Comparison of ENCODE assay signal across 8 cellular contexts in the genomic region with DNA sequence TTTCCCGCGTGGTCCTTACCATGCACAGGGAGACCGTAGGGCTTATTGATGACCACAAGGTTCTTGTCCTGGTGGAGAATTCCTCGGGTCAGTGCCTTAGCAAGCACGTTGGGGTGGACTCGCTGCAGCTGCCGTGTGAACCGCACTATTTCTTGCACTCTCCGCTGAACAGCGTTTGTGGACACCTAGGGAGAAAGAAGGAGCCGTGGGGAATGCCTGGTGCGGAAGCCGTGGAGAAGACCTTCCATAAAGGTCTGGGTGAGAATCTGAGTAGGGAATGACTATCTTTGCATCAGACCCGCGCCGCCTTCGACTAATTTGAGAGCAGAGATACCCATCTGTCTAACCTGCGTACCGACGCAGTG. TPM values are rescaled to one million over a fixed set of nuclear protein-coding genes. Genes with fewer than 3 reads are reported as not detected.
DNase-seq lines count a peak whose midpoint lies in the region; ATAC-seq and FAIRE-seq lines count a peak whose summit lies in the region.

No MANE protein-coding gene starts in this region.

- peaks cover 44% of the 10 kb centered on the region for H3K36me3 Mint-ChIP-seq in dendritic cell treated with granulocyte-macrophage colony-stimulating factor and Interleukin-4, amounts not matched to agents 40 ng/mL and 50 ng/mL, for 4 days (ENCODE audit: low read depth)
- H3K36me3 Mint-ChIP-seq in naive thymus-derived CD4-positive, alpha-beta T cell: peaks cover 0 to 27% (median 10%) of the 10 kb centered on the region in 5 donors

- intact Hi-C loops in dendritic cell treated with granulocyte-macrophage colony-stimulating factor and Interleukin-4, amounts not matched to agents 40 ng/mL and 50 ng/mL, for 4 days (cut with micrococcal nuclease): loop anchor here (1.0 to 10.0 kb wide), 5 partner anchors 58 to 1146 kb away; a partner anchor contains a TSS
- intact Hi-C loops in naive thymus-derived CD4-positive, alpha-beta T cell (cut with micrococcal nuclease): loop anchor here (1.0 to 10.0 kb wide), 23 partner anchors 16 to 1588 kb away; a partner anchor contains a TSS

- CTCF ChIA-PET in naive thymus-derived CD4-positive, alpha-beta T cell (lab: Charles Lee): interaction anchor here (0.6 kb wide), 1 partner anchor 18 kb away, joined by 3 read pairs; no protein-coding TSS in a partner anchor

- no peak for ATAC-seq in naive thymus-derived CD4-positive, alpha-beta T cell
- ATAC-seq in HG03045 (IDR thresholded peaks at IDR 0.05; ENCODE audit: unreplicated experiment): no peak

- H3K27ac ChIP-seq in BLaER1 (peak overlapping the region; percentile 89), KOPT-K1 (ENCODE audit: low read depth, low read length, poor library complexity, severe bottlenecking) (peak overlapping the region; percentile 65)
- H3K27ac ChIP-seq in naive thymus-derived CD4-positive, alpha-beta T cell (ENCODE audit: low read depth, low read length): peak overlapping the region; percentile 84

- DNase-seq in naive thymus-derived CD4-positive, alpha-beta T cell: no peak
- DNase-seq in NCI-H82 treated with DMSO at 0.1 percent for 48 hours (lab: John Stamatoyannopoulos, UW; ENCODE audit: unreplicated experiment) (no peak), frontal cortex (ENCODE audit: low spot score in 2 of 2) (no peak), NCI-H226 (no peak)

- H3K9me3 Mint-ChIP-seq in dendritic cell treated with granulocyte-macrophage colony-stimulating factor and Interleukin-4, amounts not matched to agents 40 ng/mL and 50 ng/mL, for 4 days: no peaks in the 10 kb centered on the region
- H3K9me3 Mint-ChIP-seq in naive thymus-derived CD4-positive, alpha-beta T cell: peaks cover 0 to 1% (median 0%) of the 10 kb centered on the region in 11 donors

- POLR2A ChIA-PET in naive thymus-derived CD4-positive, alpha-beta T cell (lab: Charles Lee): interaction anchor here (0.7 to 1.9 kb wide), 6 partner anchors 52 to 323 kb away, joined by 3 to 11 read pairs (median 6); a partner anchor contains a TSS

- no peak for FAIRE-seq in frontal cortex (lab: Jason Lieb, UNC)

- H3K36me3 ChIP-seq in BLaER1: peaks cover 43% of the 10 kb centered on the region
- H3K36me3 ChIP-seq in KOPT-K1 (ENCODE audit: insufficient read depth, low read length): peaks cover 39% of the 10 kb centered on the region
- peaks cover 0 to 33% (median 6%) of the 10 kb centered on the region in 3 experiments for H3K36me3 ChIP-seq in naive thymus-derived CD4-positive, alpha-beta T cell (ENCODE audit: control insufficient read depth in 2 of 3, insufficient read depth in 3 of 3, low read length in 3 of 3)

- H3K9ac ChIP-seq in BLaER1: peak overlapping the region; percentile 93

- H3K27me3 Mint-ChIP-seq in dendritic cell treated with granulocyte-macrophage colony-stimulating factor and Interleukin-4, amounts not matched to agents 40 ng/mL and 50 ng/mL, for 4 days: no peaks in the 10 kb centered on the region
- peaks cover 0 to 6% (median 0%) of the 10 kb centered on the region in 5 donors for H3K27me3 Mint-ChIP-seq in naive thymus-derived CD4-positive, alpha-beta T cell

- H3K4me1 Mint-ChIP-seq in dendritic cell treated with granulocyte-macrophage colony-stimulating factor and Interleukin-4, amounts not matched to agents 40 ng/mL and 50 ng/mL, for 4 days (ENCODE audit: low read depth): peaks cover 43% of the 10 kb centered on the region
- H3K4me1 Mint-ChIP-seq in naive thymus-derived CD4-positive, alpha-beta T cell: peaks cover 28 to 57% (median 38%) of the 10 kb centered on the region in 7 donors

- H3K4me3 ChIP-seq in BLaER1: peak overlapping the region; percentile 85
- peak overlapping the region; percentile 100 for H3K4me3 ChIP-seq in naive thymus-derived CD4-positive, alpha-beta T cell (ENCODE audit: low read length)

- H3K27ac Mint-ChIP-seq in dendritic cell treated with granulocyte-macrophage colony-stimulating factor and Interleukin-4, amounts not matched to agents 40 ng/mL and 50 ng/mL, for 4 days: peak overlapping the region; percentile 94
- H3K27ac Mint-ChIP-seq in naive thymus-derived CD4-positive, alpha-beta T cell: peak overlapping the region; percentile 90 to 99 (median 96)

- peak overlapping the region; percentile 97 for H3K4me3 Mint-ChIP-seq in dendritic cell treated with granulocyte-macrophage colony-stimulating factor and Interleukin-4, amounts not matched to agents 40 ng/mL and 50 ng/mL, for 4 days
- H3K4me3 Mint-ChIP-seq in naive thymus-derived CD4-positive, alpha-beta T cell: peak overlapping the region; percentile 93 to 100 (median 98)

- peaks cover 9% of the 10 kb centered on the region; the same call in 1 of the 2 replicates for H4K20me1 ChIP-seq in BLaER1

- no peaks in the 10 kb centered on the region for H3K27me3 ChIP-seq in BLaER1
- H3K27me3 ChIP-seq in naive thymus-derived CD4-positive, alpha-beta T cell (ENCODE audit: control insufficient read depth in 2 of 2, insufficient read depth in 2 of 2, low read length in 2 of 2): no peaks in the 10 kb centered on the region

- H3K4me1 ChIP-seq in BLaER1: peaks cover 29% of the 10 kb centered on the region
- H3K4me1 ChIP-seq in naive thymus-derived CD4-positive, alpha-beta T cell (ENCODE audit: control insufficient read depth in 2 of 2, insufficient read depth in 2 of 2, low read length in 2 of 2): peaks cover 12 to 15% of the 10 kb centered on the region in 2 donors

- H3K4me2 ChIP-seq in BLaER1: peak overlapping the region; percentile 95

- no peaks in the 10 kb centered on the region for H3K9me3 ChIP-seq in BLaER1
- no peaks in the 10 kb centered on the region for H3K9me3 ChIP-seq in KOPT-K1 (ENCODE audit: insufficient read depth, low read length, poor library complexity, severe bottlenecking)
- no peaks in the 10 kb centered on the region for H3K9me3 ChIP-seq in naive thymus-derived CD4-positive, alpha-beta T cell (ENCODE audit: control insufficient read depth in 2 of 3, low read length in 3 of 3)

RNA-seq across cellular contexts. Expression of a gene that starts 0.6 kb away (rescaled TPM):
- total RNA-seq in naive thymus-derived CD4-positive, alpha-beta T cell: 10 to 100 TPM; 30.1 to 49.6 (median 43.8) TPM
- 10 to 100 TPM; 15.4 to 25.8 TPM for polyA plus RNA-seq in naive thymus-derived CD4-positive, alpha-beta T cell
- total RNA-seq in frontal cortex: 36.3 TPM

RNA-seq across cellular contexts. Expression of a gene that starts 0.7 kb away (rescaled TPM):
- total RNA-seq in naive thymus-derived CD4-positive, alpha-beta T cell: 10 to 100 TPM in 3 of 5 experiments, 1 to 10 TPM in 2; 4.0 to 10.9 (median 10.5) TPM
- polyA plus RNA-seq in naive thymus-derived CD4-positive, alpha-beta T cell: 10 to 100 TPM; 12.2 to 14.7 TPM
- 20.0 TPM for total RNA-seq in frontal cortex

RNA-seq across cellular contexts. Expression of a gene that starts 57.8 kb away (rescaled TPM):
- 100 to 1,000 TPM; 141 to 179 (median 150) TPM for total RNA-seq in naive thymus-derived CD4-positive, alpha-beta T cell
- polyA plus RNA-seq in naive thymus-derived CD4-positive, alpha-beta T cell: 100 to 1,000 TPM in 1 of 2 donors, 10 to 100 TPM in 1; 81.6 to 144 TPM
- total RNA-seq in frontal cortex: 6.9 TPM

RNA-seq across cellular contexts. Expression of a gene that starts 58.1 kb away (rescaled TPM):
- total RNA-seq in naive thymus-derived CD4-positive, alpha-beta T cell: 10 to 100 TPM; 27.5 to 42.7 (median 35.5) TPM
- polyA plus RNA-seq in naive thymus-derived CD4-positive, alpha-beta T cell: 10 to 100 TPM; 20.4 to 26.1 TPM
- total RNA-seq in frontal cortex: 18.3 TPM

Comparison
In these comparisons a context has a peak if more than half of its experiments do, and no peak if none do; other contexts are left out.
1. RNA of a gene that starts 57.8 kb away (total RNA-seq): 141 to 179 TPM in naive thymus-derived CD4-positive, alpha-beta T cell; 6.9 TPM in frontal cortex (single experiment); every median in the first group is over 10 times any median in the second.
2. Peak in every context shown above with its lines, with median percentiles within 50 percentile points of each other: H3K27ac ChIP-seq.